In genomic region chr11:34105957-34106504, GRCh38 we compare ENCODE assay signal across 8 cellular contexts. TPM values are rescaled to one million over a fixed set of nuclear protein-coding genes. Genes with fewer than 3 reads are reported as not detected.
DNase-seq lines count a peak whose midpoint lies in the region; ATAC-seq, FAIRE-seq and TF ChIP-seq lines count a peak whose summit lies in the region.

No MANE protein-coding gene starts in this region.

- peak overlapping the region; percentile 98 for H3K9ac ChIP-seq in HCT116 (ENCODE audit: low read length)
- H3K9ac ChIP-seq in iPS-15b (ENCODE audit: low read depth, low read length), result peak overlapping the region; percentile 99

- no peak for TF ChIP-seq POLR2A in HCT116 (IDR thresholded peaks at IDR 0.05; ENCODE audit: borderline replicate concordance, extremely low read depth, insufficient read depth, insufficient read length)

- ATAC-seq in HCT116, result no peak
- ATAC-seq in activated T-helper 17 cell treated with anti-CD3 and anti-CD28 coated beads, Interleukin-2, amount 50 U/mL, for 72 hours (replicated peaks), result no peak
- no peak for ATAC-seq in stimulated activated naive CD8-positive, alpha-beta T cell treated with anti-CD3 and anti-CD28 coated beads, Interleukin-15, amount 100 ng/mL, for 72 hours

- no peak for TF ChIP-seq RAD21 in HCT116 (IDR thresholded peaks at IDR 0.05; ENCODE audit: low read depth)

- H3K27ac ChIP-seq in AG04450 (ENCODE audit: low read depth, low read length) (peak overlapping the region; percentile 95), HCT116 (ENCODE audit: low read depth, low read length) (peak overlapping the region; percentile 73)

- no peaks in the 10 kb centered on the region for H3K9me2 ChIP-seq in HCT116 (ENCODE audit: insufficient read depth)

- H3K27me3 Mint-ChIP-seq in activated T-helper 17 cell treated with anti-CD3 and anti-CD28 coated beads, Interleukin-2, amount 50 U/mL, for 72 hours, result no peaks in the 10 kb centered on the region
- H3K27me3 Mint-ChIP-seq in stimulated activated naive CD8-positive, alpha-beta T cell treated with anti-CD3 and anti-CD28 coated beads, Interleukin-15, amount 100 ng/mL, for 72 hours, result no peaks in the 10 kb centered on the region

- RAD21 ChIA-PET in HCT116 (lab: Charles Lee; ENCODE audit: low non-redundant PET in 1 of 2, low total read pairs in 2 of 2, uncharacterized antibody in 2 of 2, unreplicated experiment in 2 of 2), result no interaction called here

- POLR2A ChIA-PET in AG04450 (lab: Yijun Ruan, JAX), result interaction anchor here (0.6 to 2.6 kb wide), 5 partner anchors 29 to 240 kb away, joined by 3 to 16 read pairs (median 3); partner anchors contain the start of gene CAPRIN1
- POLR2A ChIA-PET in HCT116 (lab: Charles Lee), result interaction anchor here (0.9 to 1.8 kb wide), 9 partner anchors 8 to 252 kb away, joined by 3 to 10 read pairs (median 4); partner anchors contain the start of genes ABTB2 and CAPRIN1

- H2AFZ ChIP-seq in HCT116 (ENCODE audit: low read depth, low read length, poor library complexity, severe bottlenecking), result no peak overlapping the region

- TF ChIP-seq CTCF in AG04450 (IDR thresholded peaks at IDR 0.05; ENCODE audit: low read depth, low read length), result no peak
- TF ChIP-seq CTCF in HCT116 (IDR thresholded peaks at IDR 0.05 in 2 of 3, conservative IDR thresholded peaks at IDR 0.05 in 1 of 3; ENCODE audit: borderline replicate concordance in 1 of 3, insufficient read depth in 1 of 3, low read depth in 2 of 3, low read length in 2 of 3), result no peak
- no peak for TF ChIP-seq CTCF in D721Med (IDR thresholded peaks at IDR 0.05; ENCODE audit: insufficient read depth, missing control alignments)

- CTCF ChIA-PET in AG04450 (lab: Charles Lee), result interaction anchor here (0.7 to 1.6 kb wide), 5 partner anchors 26 to 109 kb away, joined by 3 to 5 read pairs (median 3); no protein-coding TSS in a partner anchor
- CTCF ChIA-PET in HCT116 (lab: Charles Lee), result interaction anchor here (1.2 kb wide), 1 partner anchor 109 kb away, joined by 3 read pairs; no protein-coding TSS in a partner anchor

- FAIRE-seq in D721Med (lab: Jason Lieb, UNC), result no peak

- H3K4me2 ChIP-seq in HCT116 (ENCODE audit: low read length), result peak overlapping the region; percentile 94

- H3K4me3 ChIP-seq in AG04450 (ENCODE audit: low read depth, low read length) (peak overlapping the region; percentile 95), HCT116 (replicated peaks in 1 of 2; ENCODE audit: low read depth in 1 of 2, low read length in 2 of 2) (peak overlapping the region; percentile 89 to 96), iPS-15b (ENCODE audit: low read depth, low read length) (peak overlapping the region; percentile 95)

- H4K20me1 ChIP-seq in HCT116 (ENCODE audit: insufficient read depth), result no peaks in the 10 kb centered on the region

- peak overlapping the region; percentile 99 for H3K27ac Mint-ChIP-seq in activated T-helper 17 cell treated with anti-CD3 and anti-CD28 coated beads, Interleukin-2, amount 50 U/mL, for 72 hours
- peak overlapping the region; percentile 98 to 99 for H3K27ac Mint-ChIP-seq in stimulated activated naive CD8-positive, alpha-beta T cell treated with anti-CD3 and anti-CD28 coated beads, Interleukin-15, amount 100 ng/mL, for 72 hours

- BruUV-seq in HCT116 (replicated peaks; lab: Mats Ljungman, UMichigan), result TSS peak; percentile 44

- H3K4me3 Mint-ChIP-seq in activated T-helper 17 cell treated with anti-CD3 and anti-CD28 coated beads, Interleukin-2, amount 50 U/mL, for 72 hours, result peak overlapping the region; percentile 96
- H3K4me3 Mint-ChIP-seq in stimulated activated naive CD8-positive, alpha-beta T cell treated with anti-CD3 and anti-CD28 coated beads, Interleukin-15, amount 100 ng/mL, for 72 hours, result peak overlapping the region; percentile 94 to 98

- peaks cover 27% of the 10 kb centered on the region for H3K4me1 Mint-ChIP-seq in activated T-helper 17 cell treated with anti-CD3 and anti-CD28 coated beads, Interleukin-2, amount 50 U/mL, for 72 hours
- H3K4me1 Mint-ChIP-seq in stimulated activated naive CD8-positive, alpha-beta T cell treated with anti-CD3 and anti-CD28 coated beads, Interleukin-15, amount 100 ng/mL, for 72 hours, result peaks cover 53% of the 10 kb centered on the region

- intact Hi-C loops in HCT116 (cut with micrococcal nuclease), result loop anchor here (1.0 to 5.0 kb wide), 3 partner anchors 53 to 251 kb away; partner anchors contain the start of gene ABTB2

- peaks cover 4 to 17% of the 10 kb centered on the region in 2 experiments; a peak in 3 of 4 replicates for H3K4me1 ChIP-seq in HCT116 (ENCODE audit: control insufficient read depth in 1 of 2, insufficient read depth in 2 of 2, low read length in 2 of 2)
- H3K4me1 ChIP-seq in iPS-15b (ENCODE audit: control insufficient read depth, insufficient read depth, low read length), result peaks cover 3% of the 10 kb centered on the region

- H3K36me3 Mint-ChIP-seq in activated T-helper 17 cell treated with anti-CD3 and anti-CD28 coated beads, Interleukin-2, amount 50 U/mL, for 72 hours (ENCODE audit: low read depth), result peaks cover 77% of the 10 kb centered on the region

- H3K9me3 Mint-ChIP-seq in activated T-helper 17 cell treated with anti-CD3 and anti-CD28 coated beads, Interleukin-2, amount 50 U/mL, for 72 hours, result no peaks in the 10 kb centered on the region
- H3K9me3 Mint-ChIP-seq in stimulated activated naive CD8-positive, alpha-beta T cell treated with anti-CD3 and anti-CD28 coated beads, Interleukin-15, amount 100 ng/mL, for 72 hours, result no peaks in the 10 kb centered on the region

- DNase-seq in AG04450 (ENCODE audit: low read depth, low spot score), result no peak
- no peak for DNase-seq in HCT116 (ENCODE audit: low read depth, low spot score)
- DNase-seq in stimulated activated naive CD8-positive, alpha-beta T cell treated with anti-CD3 and anti-CD28 coated beads, Interleukin-15, amount 100 ng/mL, for 72 hours, result no peak
- no peak for DNase-seq in D721Med (ENCODE audit: insufficient read length, low spot score)
- no peak for DNase-seq in NCI-H1417 (lab: John Stamatoyannopoulos, UW)
- DNase-seq in DMS79 treated with DMSO at 0.1 percent for 48 hours (lab: John Stamatoyannopoulos, UW), result no peak

- H3K27me3 ChIP-seq in AG04450 (ENCODE audit: control insufficient read depth, insufficient read depth, low read length) (no peaks in the 10 kb centered on the region), HCT116 (ENCODE audit: insufficient read depth, low read length) (no peaks in the 10 kb centered on the region), iPS-15b (ENCODE audit: control insufficient read depth, insufficient read depth, low read length) (no peaks in the 10 kb centered on the region)

- peaks cover 57% of the 10 kb centered on the region for H3K79me2 ChIP-seq in HCT116 (ENCODE audit: insufficient read depth, low read length)

- peaks cover 16 to 51% of the 10 kb centered on the region in 2 experiments for H3K36me3 ChIP-seq in HCT116 (ENCODE audit: control insufficient read depth in 1 of 2, insufficient read depth in 2 of 2, low read length in 2 of 2)
- H3K36me3 ChIP-seq in iPS-15b (ENCODE audit: control insufficient read depth, insufficient read depth, low read length), result peaks cover 10% of the 10 kb centered on the region

- H3K9me3 ChIP-seq in AG04450 (ENCODE audit: control insufficient read depth, insufficient read depth, low read length), result no peaks in the 10 kb centered on the region; the same call in 1 of the 2 replicates
- no peaks in the 10 kb centered on the region for H3K9me3 ChIP-seq in HCT116 (ENCODE audit: control insufficient read depth in 1 of 2, insufficient read depth in 1 of 2, low read depth in 1 of 2, low read length in 2 of 2)
- H3K9me3 ChIP-seq in iPS-15b (ENCODE audit: control insufficient read depth, insufficient read depth, low read length), result no peaks in the 10 kb centered on the region

TF ChIP-seq in HCT116, 20 proteins besides CTCF, POLR2A, EP300 and RAD21 (continues in another document):
- TF ChIP-seq, protein P1, sequence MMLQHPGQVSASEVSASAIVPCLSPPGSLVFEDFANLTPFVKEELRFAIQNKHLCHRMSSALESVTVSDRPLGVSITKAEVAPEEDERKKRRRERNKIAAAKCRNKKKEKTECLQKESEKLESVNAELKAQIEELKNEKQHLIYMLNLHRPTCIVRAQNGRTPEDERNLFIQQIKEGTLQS (IDR thresholded peaks at IDR 0.05), result no peak
- TF ChIP-seq POLR2AphosphoS5 (IDR thresholded peaks at IDR 0.05; ENCODE audit: low read depth, low read length) (no peak), ELF1 (IDR thresholded peaks at IDR 0.05; ENCODE audit: borderline replicate concordance, low read depth) (no peak), EZH2 (IDR thresholded peaks at IDR 0.05) (no peak), EZH2phosphoT487 (IDR thresholded peaks at IDR 0.05; ENCODE audit: borderline replicate concordance) (no peak), YY1 (IDR thresholded peaks at IDR 0.05; ENCODE audit: extremely low read depth, insufficient replicate concordance, low read depth, low read length) (no peak), CBX3 (IDR thresholded peaks at IDR 0.05; ENCODE audit: low read depth) (no peak), ZFX (IDR thresholded peaks at IDR 0.05) (no peak), EGR1 (IDR thresholded peaks at IDR 0.05; ENCODE audit: low read depth) (no peak)
- TF ChIP-seq, protein P2, sequence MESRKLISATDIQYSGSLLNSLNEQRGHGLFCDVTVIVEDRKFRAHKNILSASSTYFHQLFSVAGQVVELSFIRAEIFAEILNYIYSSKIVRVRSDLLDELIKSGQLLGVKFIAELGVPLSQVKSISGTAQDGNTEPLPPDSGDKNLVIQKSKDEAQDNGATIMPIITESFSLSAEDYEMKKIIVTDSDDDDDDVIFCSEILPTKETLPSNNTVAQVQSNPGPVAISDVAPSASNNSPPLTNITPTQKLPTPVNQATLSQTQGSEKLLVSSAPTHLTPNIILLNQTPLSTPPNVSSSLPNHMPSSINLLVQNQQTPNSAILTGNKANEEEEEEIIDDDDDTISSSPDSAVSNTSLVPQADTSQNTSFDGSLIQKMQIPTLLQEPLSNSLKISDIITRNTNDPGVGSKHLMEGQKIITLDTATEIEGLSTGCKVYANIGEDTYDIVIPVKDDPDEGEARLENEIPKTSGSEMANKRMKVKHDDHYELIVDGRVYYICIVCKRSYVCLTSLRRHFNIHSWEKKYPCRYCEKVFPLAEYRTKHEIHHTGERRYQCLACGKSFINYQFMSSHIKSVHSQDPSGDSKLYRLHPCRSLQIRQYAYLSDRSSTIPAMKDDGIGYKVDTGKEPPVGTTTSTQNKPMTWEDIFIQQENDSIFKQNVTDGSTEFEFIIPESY (IDR thresholded peaks at IDR 0.05; ENCODE audit: extremely low read depth, insufficient replicate concordance, low read length), result no peak

RNA-seq across cellular contexts. Expression of gene NAT10, which starts 0.6 kb away (rescaled TPM):
- 30.2 and 30.5 TPM in 2 replicates for polyA plus RNA-seq in AG04450 (2011; rRNA removed)
- 51.2 and 60.0 TPM in 2 replicates for polyA minus RNA-seq in AG04450 (2011; rRNA and poly(A)+ RNA removed)
- total RNA-seq in HCT116 (2021; ENCODE audit: unreplicated experiment), result 101 TPM
- 66.4 and 80.0 TPM in 2 replicates for polyA plus RNA-seq in HCT116 (2012)
- 100 to 1,000 TPM; 113 to 138 TPM for total RNA-seq in activated T-helper 17 cell treated with anti-CD3 and anti-CD28 coated beads, Interleukin-2, amount 50 U/mL, for 72 hours

RNA-seq across cellular contexts. Expression of gene CAPRIN1, which starts 54.5 kb away (rescaled TPM):
- 202 and 251 TPM in 2 replicates for polyA plus RNA-seq in AG04450 (2011; rRNA removed)
- polyA minus RNA-seq in AG04450 (2011; rRNA and poly(A)+ RNA removed), result 348 and 427 TPM in 2 replicates
- total RNA-seq in HCT116 (2021; ENCODE audit: unreplicated experiment), result 285 TPM
- 133 and 173 TPM in 2 replicates for polyA plus RNA-seq in HCT116 (2012)
- 100 to 1,000 TPM; 151 to 262 TPM for total RNA-seq in activated T-helper 17 cell treated with anti-CD3 and anti-CD28 coated beads, Interleukin-2, amount 50 U/mL, for 72 hours
